ENCODE assay signal across 8 cellular contexts in genomic region chr19:38718747-38719543, GRCh38. TPM values are rescaled to one million over a fixed set of nuclear protein-coding genes. Genes with fewer than 3 reads are reported as not detected.
DNase-seq lines count a peak whose midpoint lies in the region; ATAC-seq and TF ChIP-seq lines count a peak whose summit lies in the region.

No MANE protein-coding gene starts in this region.

- H3K9me3 Mint-ChIP-seq in activated naive CD8-positive, alpha-beta T cell treated with anti-CD3 and anti-CD28 coated beads for 36 hours: no peaks in the 10 kb centered on the region
- no peaks in the 10 kb centered on the region for H3K9me3 Mint-ChIP-seq in activated naive CD8-positive, alpha-beta T cell treated with anti-CD3 and anti-CD28 coated beads, Interleukin-2, amount 50 U/mL, for 24 hours

- H3K4me1 Mint-ChIP-seq in activated naive CD8-positive, alpha-beta T cell treated with anti-CD3 and anti-CD28 coated beads for 36 hours: no peaks in the 10 kb centered on the region
- H3K4me1 Mint-ChIP-seq in activated naive CD8-positive, alpha-beta T cell treated with anti-CD3 and anti-CD28 coated beads, Interleukin-2, amount 50 U/mL, for 24 hours: no peaks in the 10 kb centered on the region

- intact Hi-C loops in mucosa of descending colon (cut with DNase I, micrococcal nuclease): no loop called here

- TF ChIP-seq CTCF in epithelial cell of proximal tubule (conservative IDR thresholded peaks at IDR 0.05; ENCODE audit: low read depth, low read length) (peak; percentile 35), mucosa of descending colon (IDR thresholded peaks at IDR 0.05) (no peak)

- no peak for DNase-seq in activated naive CD8-positive, alpha-beta T cell treated with anti-CD3 and anti-CD28 coated beads for 36 hours
- DNase-seq in activated naive CD8-positive, alpha-beta T cell treated with anti-CD3 and anti-CD28 coated beads, Interleukin-2, amount 50 U/mL, for 24 hours: no peak
- DNase-seq in epithelial cell of proximal tubule (ENCODE audit: low read depth) (no peak), mucosa of descending colon (no peak), NCI-H1417 treated with DMSO at 0.1 percent for 48 hours (lab: John Stamatoyannopoulos, UW) (no peak)
- no peak for DNase-seq in effector CD4-positive, alpha-beta T cell

- peaks cover 19% of the 10 kb centered on the region for H3K36me3 ChIP-seq in mucosa of descending colon (ENCODE audit: low read depth)

- H3K9me3 ChIP-seq in mucosa of descending colon: no peaks in the 10 kb centered on the region

- H3K4me3 ChIP-seq in epithelial cell of proximal tubule (ENCODE audit: low read depth, low read length) (no peak overlapping the region), mucosa of descending colon (no peak overlapping the region)

- H3K27ac Mint-ChIP-seq in activated naive CD8-positive, alpha-beta T cell treated with anti-CD3 and anti-CD28 coated beads for 36 hours: peak overlapping the region; percentile 48
- no peak overlapping the region for H3K27ac Mint-ChIP-seq in activated naive CD8-positive, alpha-beta T cell treated with anti-CD3 and anti-CD28 coated beads, Interleukin-2, amount 50 U/mL, for 24 hours

- peaks cover 5% of the 10 kb centered on the region for H3K36me3 Mint-ChIP-seq in activated naive CD8-positive, alpha-beta T cell treated with anti-CD3 and anti-CD28 coated beads for 36 hours
- peaks cover 9% of the 10 kb centered on the region for H3K36me3 Mint-ChIP-seq in activated naive CD8-positive, alpha-beta T cell treated with anti-CD3 and anti-CD28 coated beads, Interleukin-2, amount 50 U/mL, for 24 hours (ENCODE audit: low read depth)

- no peaks in the 10 kb centered on the region for H3K4me1 ChIP-seq in mucosa of descending colon (ENCODE audit: low read depth)

- ATAC-seq in activated naive CD8-positive, alpha-beta T cell treated with anti-CD3 and anti-CD28 coated beads, Interleukin-2, amount 50 U/mL, for 24 hours: no peak
- peak; percentile 10 for ATAC-seq in mucosa of descending colon
- no peak for ATAC-seq in HG03378 (IDR thresholded peaks at IDR 0.05; ENCODE audit: unreplicated experiment)
- ATAC-seq in GM21447 (IDR thresholded peaks at IDR 0.05; ENCODE audit: unreplicated experiment): no peak

- H3K27me3 Mint-ChIP-seq in activated naive CD8-positive, alpha-beta T cell treated with anti-CD3 and anti-CD28 coated beads for 36 hours: no peaks in the 10 kb centered on the region
- H3K27me3 Mint-ChIP-seq in activated naive CD8-positive, alpha-beta T cell treated with anti-CD3 and anti-CD28 coated beads, Interleukin-2, amount 50 U/mL, for 24 hours: no peaks in the 10 kb centered on the region

- H3K4me3 Mint-ChIP-seq in activated naive CD8-positive, alpha-beta T cell treated with anti-CD3 and anti-CD28 coated beads for 36 hours: no peak overlapping the region
- no peak overlapping the region for H3K4me3 Mint-ChIP-seq in activated naive CD8-positive, alpha-beta T cell treated with anti-CD3 and anti-CD28 coated beads, Interleukin-2, amount 50 U/mL, for 24 hours

RNA-seq across cellular contexts. Expression of gene CAPN12, which starts 25.3 kb away (rescaled TPM):
- total RNA-seq in activated naive CD8-positive, alpha-beta T cell treated with anti-CD3 and anti-CD28 coated beads for 36 hours: 1 to 10 TPM; 3.8 to 3.9 TPM
- total RNA-seq in epithelial cell of proximal tubule: 0.51 and 7.3 TPM in 2 replicates
- total RNA-seq in mucosa of descending colon: 10 to 100 TPM in 2 of 3 donors, 1 to 10 TPM in 1; 3.1 to 15.9 (median 14.9) TPM

RNA-seq across cellular contexts. Expression of gene LGALS7, which starts 54.4 kb away (rescaled TPM):
- total RNA-seq in activated naive CD8-positive, alpha-beta T cell treated with anti-CD3 and anti-CD28 coated beads for 36 hours: not detected
- total RNA-seq in epithelial cell of proximal tubule (not detected in 2 replicates), mucosa of descending colon (not detected)
